ENCODE assay signal across 8 cellular contexts in genomic region chrX:103845165-103845653, GRCh38. TPM values are rescaled to one million over a fixed set of nuclear protein-coding genes. Genes with fewer than 3 reads are reported as not detected.
A peak's percentile ranks its signal among the peaks of the same experiment; 100 is the strongest.
DNase-seq lines count a peak whose midpoint lies in the region; TF ChIP-seq lines count a peak whose summit lies in the region.

No MANE protein-coding gene starts in this region.

- no peaks in the 10 kb centered on the region for H4K20me1 ChIP-seq in KMS-11 (ENCODE audit: insufficient read depth)

- H3K79me2 ChIP-seq in KMS-11 (ENCODE audit: insufficient read depth, low read depth), result no peaks in the 10 kb centered on the region

- no peaks in the 10 kb centered on the region for H3K36me3 ChIP-seq in KMS-11 (ENCODE audit: insufficient read depth)

- H3K27me3 ChIP-seq in KMS-11 (ENCODE audit: insufficient read depth, low read depth), result no peaks in the 10 kb centered on the region

- peaks cover 5% of the 10 kb centered on the region for H3K4me1 ChIP-seq in KMS-11 (ENCODE audit: low read depth, poor library complexity, severe bottlenecking)

- DNase-seq in NCI-H2081 (lab: John Stamatoyannopoulos, UW) (peak; percentile 59 to 66), NCI-H2081 treated with DMSO at 0.1 percent for 48 hours (lab: John Stamatoyannopoulos, UW) (no peak), H4 (ENCODE audit: low spot score) (peak; percentile 62), T-helper 9 cell (peak; percentile 32), brain pericyte (ENCODE audit: low read depth, low spot score) (peak; percentile 27), inferior parietal cortex (ENCODE audit: extremely low spot score) (peak; percentile 66)
- peak; percentile 65 for DNase-seq in stimulated activated CD4-positive, alpha-beta T cell treated with anti-CD3 and anti-CD28 coated beads, Interleukin-15, amount 100 ng/mL, for 24 hours

- H3K4me2 ChIP-seq in KMS-11, result no peak overlapping the region

- H3K27ac ChIP-seq in KMS-11, result no peak overlapping the region

- H2AFZ ChIP-seq in KMS-11 (ENCODE audit: low read depth), result no peak overlapping the region

- no peak overlapping the region for H3K9ac ChIP-seq in KMS-11

- peak; percentile 76 for TF ChIP-seq CTCF in KMS-11 (conservative IDR thresholded peaks at IDR 0.05; ENCODE audit: low read depth, low read length)

- no peak overlapping the region for H3K4me3 ChIP-seq in KMS-11 (IDR thresholded peaks at IDR 0.05; ENCODE audit: insufficient read depth, low read depth, low read length)

RNA-seq across cellular contexts. Expression of gene RAB9B, which starts 13.2 kb away (rescaled TPM):
- 0.74 and 0.94 TPM in 2 replicates for total RNA-seq in H4 (2014; rRNA removed; shearing (Covaris generic))
